19 cellular contexts compared by ENCODE assay signal in the genomic region with DNA sequence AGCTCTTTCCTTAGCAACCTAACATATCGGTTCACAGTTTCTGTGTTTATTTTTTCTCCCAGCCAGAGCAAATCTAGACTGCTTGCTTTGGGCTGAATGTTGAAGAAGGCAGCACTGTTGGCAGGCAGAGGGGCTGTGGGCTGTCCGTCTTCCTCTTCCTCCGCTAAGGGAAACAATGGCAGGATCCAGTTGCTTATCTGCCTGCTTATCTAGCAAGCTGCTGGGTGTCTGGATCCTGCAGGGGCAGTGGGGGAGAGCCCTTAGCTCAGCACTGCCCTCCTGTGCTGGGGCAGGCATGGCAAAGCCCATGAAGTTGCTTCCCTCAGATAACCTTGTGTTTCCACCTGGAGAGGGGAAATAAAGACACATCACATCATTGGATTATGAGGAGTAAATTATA.
DNase-seq lines count a peak whose midpoint lies in the region; ATAC-seq, FAIRE-seq and TF ChIP-seq lines count a peak whose summit lies in the region.
"Had no signal": no experiment of that assay in that cellular context is flagged by ENCODE, and none has a peak within 500 bp of the region (broad histone marks: within the 10 kb centered on the region; RNA-seq: fewer than 3 reads in every experiment).

No MANE protein-coding gene starts in this region.

- H2BK20ac ChIP-seq in H1 (ENCODE audit: low read length) = no peak overlapping the region

- H3K27ac ChIP-seq in H1 (ENCODE audit: low read depth, low read length) = no peak overlapping the region
- no peak overlapping the region for H3K27ac ChIP-seq in GM23338 (ENCODE audit: low read depth)
- H3K27ac ChIP-seq: prostate gland, vagina had no signal

- H3K9me3 ChIP-seq in Loucy (ENCODE audit: insufficient read depth, low read depth, low read length) (no peaks in the 10 kb centered on the region), H1 (ENCODE audit: insufficient read depth in 2 of 2, low read depth in 1 of 2, low read length in 1 of 2) (no peaks in the 10 kb centered on the region)
- H3K9me3 ChIP-seq: prostate gland, vagina had no signal

- TF ChIP-seq POLR2A in H1 (IDR thresholded peaks at IDR 0.05; ENCODE audit: control extremely low read depth in 1 of 2, low read depth in 2 of 2, low read length in 2 of 2) = no peak

- H3K18ac ChIP-seq in H1 (ENCODE audit: extremely low read depth, low read length) = no peak overlapping the region

- no peaks in the 10 kb centered on the region for H4K20me1 ChIP-seq in Loucy (ENCODE audit: insufficient read depth, low read length, poor library complexity, severe bottlenecking)
- H4K20me1 ChIP-seq in H1 (replicated peaks in 1 of 2; ENCODE audit: control insufficient read depth in 1 of 2, insufficient read depth in 2 of 2, low read length in 2 of 2) = no peaks in the 10 kb centered on the region
- no peaks in the 10 kb centered on the region for H4K20me1 ChIP-seq in GM23338 (replicated peaks; ENCODE audit: insufficient read depth)

- H3K36me3 ChIP-seq in Loucy (ENCODE audit: insufficient read depth, low read length) = no peaks in the 10 kb centered on the region
- H3K36me3 ChIP-seq in H1 (ENCODE audit: control insufficient read depth in 2 of 4, insufficient read depth in 4 of 4, low read length in 3 of 4) = no peaks in the 10 kb centered on the region
- no peaks in the 10 kb centered on the region for H3K36me3 ChIP-seq in GM23338 (ENCODE audit: insufficient read depth)
- H3K36me3 ChIP-seq: prostate gland, vagina had no signal

- H3K9ac ChIP-seq in Loucy (ENCODE audit: low read depth, low read length, poor library complexity, severe bottlenecking) (no peak overlapping the region), H1 (replicated peaks in 1 of 4; ENCODE audit: extremely low read depth in 1 of 4, low read depth in 3 of 4, low read length in 3 of 4) (no peak overlapping the region)

- TF ChIP-seq EP300 in H1 (IDR thresholded peaks at IDR 0.05; ENCODE audit: borderline replicate concordance in 1 of 2, low read depth in 2 of 2, low read length in 2 of 2) = no peak

- no peak overlapping the region for H2BK15ac ChIP-seq in H1 (ENCODE audit: low read length)

- H3K9me2 ChIP-seq in Loucy (replicated peaks; ENCODE audit: low read depth, low read length) = no peaks in the 10 kb centered on the region
- no peaks in the 10 kb centered on the region for H3K9me2 ChIP-seq in GM23338 (ENCODE audit: insufficient read depth)

- H3K23ac ChIP-seq in H1 (ENCODE audit: insufficient read length) = no peak overlapping the region

- no peak overlapping the region for H3K4me2 ChIP-seq in Loucy (ENCODE audit: low read depth, low read length, poor library complexity, severe bottlenecking)
- H3K4me2 ChIP-seq in H1 (ENCODE audit: insufficient read depth in 1 of 2, low read depth in 2 of 2, low read length in 2 of 2) = no peak overlapping the region
- no peak overlapping the region for H3K4me2 ChIP-seq in GM23338

- no peak overlapping the region for H3K4me3 ChIP-seq in Loucy (ENCODE audit: low read length, poor library complexity, severe bottlenecking)
- H3K4me3 ChIP-seq in H1 (ENCODE audit: extremely low read depth in 1 of 4, insufficient read depth in 2 of 4, low read depth in 3 of 4, low read length in 4 of 4) = no peak overlapping the region
- no peak overlapping the region for H3K4me3 ChIP-seq in GM23338
- H3K4me3 ChIP-seq: prostate gland, vagina had no signal

- DNase-seq in AML-193 (lab: John Stamatoyannopoulos, UW) = peak; percentile 10 to 37
- DNase-seq in H1 (ENCODE audit: low read depth in 1 of 2, low spot score in 2 of 2) = no peak
- no peak for DNase-seq in left lobe of liver (ENCODE audit: low spot score)
- DNase-seq in DMS153 (lab: John Stamatoyannopoulos, UW) = no peak
- DNase-seq in activated naive CD4-positive, alpha-beta T cell treated with anti-CD3 and anti-CD28 coated beads for 36 hours = no peak
- DNase-seq in GM23338 (ENCODE audit: low spot score) = no peak
- DNase-seq: activated CD4-positive, CD25-positive, alpha-beta regulatory T cell treated with anti-CD3 and anti-CD28 coated beads, Interleukin-2, amount 50 U/mL, for 72 hours; activated T-cell treated with anti-CD3 and anti-CD28 coated beads, Interleukin-2, amount 50 U/mL, for 1 hour; effector CD8-positive, alpha-beta T cell; H7; hypothalamus; NCI-H187 treated with DMSO at 0.1 percent for 48 hours; stimulated activated CD4-positive, alpha-beta T cell treated with anti-CD3 and anti-CD28 coated beads, Interleukin-4, amount 100 ng/mL, for 1 hour; stimulated activated naive B cell treated with anti-CD40 and anti-IgM and Interleukin-4, amounts not matched to agents 10 μg/mL and 1 μg/mL and 100 μg/mL, for 72 hours had no signal

- peaks cover 1% of the 10 kb centered on the region for H3K9me3 Mint-ChIP-seq in activated naive CD4-positive, alpha-beta T cell treated with anti-CD3 and anti-CD28 coated beads for 36 hours
- H3K9me3 Mint-ChIP-seq in GM23338 = peaks cover 7% of the 10 kb centered on the region

- H3K27ac Mint-ChIP-seq in activated naive CD4-positive, alpha-beta T cell treated with anti-CD3 and anti-CD28 coated beads for 36 hours = no peak overlapping the region
- H3K27ac Mint-ChIP-seq in GM23338 = no peak overlapping the region
- H3K27ac Mint-ChIP-seq: stimulated activated naive B cell treated with anti-CD40 and anti-IgM and Interleukin-4, amounts not matched to agents 10 μg/mL and 1 μg/mL and 100 μg/mL, for 72 hours had no signal

- H3K4me1 Mint-ChIP-seq in activated naive CD4-positive, alpha-beta T cell treated with anti-CD3 and anti-CD28 coated beads for 36 hours (ENCODE audit: low read depth) = no peaks in the 10 kb centered on the region
- H3K4me1 Mint-ChIP-seq in GM23338 = no peaks in the 10 kb centered on the region
- H3K4me1 Mint-ChIP-seq: stimulated activated naive B cell treated with anti-CD40 and anti-IgM and Interleukin-4, amounts not matched to agents 10 μg/mL and 1 μg/mL and 100 μg/mL, for 72 hours had no signal

- H2BK12ac ChIP-seq in H1 (ENCODE audit: low read depth, low read length) = no peak overlapping the region

- H3K27me3 Mint-ChIP-seq in activated naive CD4-positive, alpha-beta T cell treated with anti-CD3 and anti-CD28 coated beads for 36 hours (ENCODE audit: low read depth) = peaks cover 6% of the 10 kb centered on the region
- peaks cover 2% of the 10 kb centered on the region for H3K27me3 Mint-ChIP-seq in GM23338 (ENCODE audit: insufficient read depth, low read depth, poor library complexity)

- no peak overlapping the region for H4K5ac ChIP-seq in H1 (ENCODE audit: insufficient read length, low read depth, low read length)

- no peaks in the 10 kb centered on the region for H3K79me1 ChIP-seq in H1 (ENCODE audit: low read depth, low read length)

- no peak overlapping the region for H4K91ac ChIP-seq in H1 (replicated peaks; ENCODE audit: insufficient read length, low read length)

- H3K4me3 Mint-ChIP-seq in activated naive CD4-positive, alpha-beta T cell treated with anti-CD3 and anti-CD28 coated beads for 36 hours = no peak overlapping the region
- no peak overlapping the region for H3K4me3 Mint-ChIP-seq in GM23338
- H3K4me3 Mint-ChIP-seq: stimulated activated naive B cell treated with anti-CD40 and anti-IgM and Interleukin-4, amounts not matched to agents 10 μg/mL and 1 μg/mL and 100 μg/mL, for 72 hours had no signal

- H3K36me3 Mint-ChIP-seq in activated naive CD4-positive, alpha-beta T cell treated with anti-CD3 and anti-CD28 coated beads for 36 hours (ENCODE audit: low read depth) = no peaks in the 10 kb centered on the region
- no peaks in the 10 kb centered on the region for H3K36me3 Mint-ChIP-seq in GM23338 (ENCODE audit: low read depth)
- H3K36me3 Mint-ChIP-seq: stimulated activated naive B cell treated with anti-CD40 and anti-IgM and Interleukin-4, amounts not matched to agents 10 μg/mL and 1 μg/mL and 100 μg/mL, for 72 hours had no signal

- no peaks in the 10 kb centered on the region for H3K27me3 ChIP-seq in Loucy (ENCODE audit: insufficient read depth, low read length, poor library complexity, severe bottlenecking)
- no peaks in the 10 kb centered on the region for H3K27me3 ChIP-seq in H1 (replicated peaks in 1 of 4; ENCODE audit: control insufficient read depth in 3 of 4, extremely low read depth in 1 of 4, insufficient read depth in 3 of 4, low read length in 3 of 4)
- H3K27me3 ChIP-seq in GM23338 (ENCODE audit: insufficient read depth) = no peaks in the 10 kb centered on the region
- H3K27me3 ChIP-seq: vagina had no signal

- H3K23me2 ChIP-seq in H1 (ENCODE audit: low read depth, low read length) = no peaks in the 10 kb centered on the region; the same call in 1 of the 2 replicates

- WGBS in H1 (ENCODE audit: extremely low coverage in 1 of 2, insufficient coverage in 1 of 2, insufficient read length in 1 of 2, insufficient replicate concordance in 2 of 2, low coverage in 1 of 2, low lambda C conversion rate in 2 of 2, missing lambda C conversion rate in 1 of 2), 2 experiments = 73% methylated on average over 3 of the region's 3 CpGs; no CpG with 5 or more reads in 1 of the 2 experiments

- ATAC-seq in left lobe of liver (peak; percentile 57), HG03460 (IDR thresholded peaks at IDR 0.05; ENCODE audit: unreplicated experiment) (no peak), GM23338 (no peak)
- ATAC-seq: stimulated activated naive B cell treated with anti-CD40 and anti-IgM and Interleukin-4, amounts not matched to agents 10 μg/mL and 1 μg/mL and 100 μg/mL, for 72 hours had no signal

- no peak overlapping the region for H3K14ac ChIP-seq in H1 (ENCODE audit: insufficient read length)

- CTCF ChIA-PET in H1 (lab: Charles Lee; ENCODE audit: partially characterized antibody) = interaction anchor here (0.6 to 5.5 kb wide), 7 partner anchors 14 to 115 kb away, joined by 3 to 31 read pairs (median 4); no protein-coding TSS in a partner anchor
- CTCF ChIA-PET in activated naive CD4-positive, alpha-beta T cell treated with anti-CD3 and anti-CD28 coated beads for 36 hours (lab: Charles Lee) = no interaction called here

- no peak overlapping the region for H2BK5ac ChIP-seq in H1 (ENCODE audit: low read depth, low read length)

- H3F3A ChIP-seq in Loucy (ENCODE audit: low read depth) (no peaks in the 10 kb centered on the region), GM23338 (replicated peaks; ENCODE audit: low read depth) (no peaks in the 10 kb centered on the region)

- peaks cover 11% of the 10 kb centered on the region for H3K4me1 ChIP-seq in Loucy (ENCODE audit: insufficient read depth, low read length, poor library complexity, severe bottlenecking)
- no peaks in the 10 kb centered on the region for H3K4me1 ChIP-seq in H1 (replicated peaks in 1 of 4; ENCODE audit: control insufficient read depth in 3 of 4, insufficient read depth in 4 of 4, low read length in 3 of 4)
- H3K4me1 ChIP-seq in GM23338 (ENCODE audit: insufficient read depth) = no peaks in the 10 kb centered on the region
- H3K4me1 ChIP-seq: prostate gland, vagina had no signal

- H2AK5ac ChIP-seq in H1 (ENCODE audit: low read depth, low read length) = no peak overlapping the region

- H3K56ac ChIP-seq in H1 (replicated peaks; ENCODE audit: insufficient read length, low read depth, low read length) = no peak overlapping the region

- no peak overlapping the region for H2AFZ ChIP-seq in Loucy (ENCODE audit: low read length)
- no peak overlapping the region for H2AFZ ChIP-seq in H1 (ENCODE audit: low read length)
- no peak overlapping the region for H2AFZ ChIP-seq in GM23338

- intact Hi-C loops in activated naive CD4-positive, alpha-beta T cell treated with anti-CD3 and anti-CD28 coated beads for 36 hours (cut with micrococcal nuclease) = no loop called here

- no peak overlapping the region for H4K8ac ChIP-seq in H1 (ENCODE audit: extremely low read depth, insufficient read depth, low read length)

- peak; percentile 40 for TF ChIP-seq CTCF in Loucy (conservative IDR thresholded peaks at IDR 0.05; ENCODE audit: low read length)
- peak; percentile 21 to 32 (median 22) for TF ChIP-seq CTCF in H1 (IDR thresholded peaks at IDR 0.05; ENCODE audit: control extremely low read depth in 1 of 3, insufficient read depth in 1 of 3, low read depth in 1 of 3, low read length in 3 of 3)
- peak in 1 of 2 experiments; percentile 35; a peak in 3 of 4 replicates for TF ChIP-seq CTCF in GM23338 (conservative IDR thresholded peaks at IDR 0.05; ENCODE audit: low read depth in 2 of 2)

- H2BK120ac ChIP-seq in H1 (replicated peaks; ENCODE audit: low read depth, low read length) = no peak overlapping the region

- POLR2A ChIA-PET in H1 (lab: Charles Lee; ENCODE audit: partially characterized antibody) = no interaction called here

- peak in 1 of 2 experiments; percentile 31; a peak in 3 of 4 replicates for TF ChIP-seq RAD21 in H1 (IDR thresholded peaks at IDR 0.05 in 1 of 2, conservative IDR thresholded peaks at IDR 0.05 in 1 of 2; ENCODE audit: low read depth in 2 of 2, low read length in 2 of 2)

- no peak for FAIRE-seq in H1 (lab: Jason Lieb, UNC)
- FAIRE-seq: GM12891 had no signal

- H3K4ac ChIP-seq in H1 (replicated peaks; ENCODE audit: insufficient read length, low read depth, low read length) = no peak overlapping the region

- no peaks in the 10 kb centered on the region for H3K79me2 ChIP-seq in Loucy (ENCODE audit: insufficient read depth, low read length)
- H3K79me2 ChIP-seq in H1 (ENCODE audit: control insufficient read depth in 1 of 2, insufficient read depth in 2 of 2, low read length in 2 of 2) = no peaks in the 10 kb centered on the region
- H3K79me2 ChIP-seq in GM23338 (replicated peaks; ENCODE audit: insufficient read depth) = no peaks in the 10 kb centered on the region

Comparison
In these comparisons a context has a peak if more than half of its experiments do, and no peak if none do; other contexts are left out.
1. DNase-seq: peak in AML-193 (2 of 2); none in H1 (0 of 2), left lobe of liver (single experiment), DMS153 (single experiment), activated naive CD4-positive, alpha-beta T cell treated with anti-CD3 and anti-CD28 coated beads for 36 hours (single experiment) and GM23338 (single experiment).